Comparison of ENCODE assay signal across 8 cellular contexts in genomic region chr13:26971990-26972888, GRCh38.
DNase-seq lines count a peak whose midpoint lies in the region; ATAC-seq and TF ChIP-seq lines count a peak whose summit lies in the region.

No MANE protein-coding gene starts in this region.

- H3K36me3 Mint-ChIP-seq in endothelial cell (ENCODE audit: low read depth, unreplicated experiment), result no peaks in the 10 kb centered on the region
- H3K36me3 Mint-ChIP-seq in progenitor cell of endocrine pancreas (ENCODE audit: insufficient read depth), result no peaks in the 10 kb centered on the region

- DNase-seq in AG04450 (ENCODE audit: low read depth, low spot score) (no peak), NCI-H146 treated with DMSO at 0.1 percent for 48 hours (lab: John Stamatoyannopoulos, UW; ENCODE audit: unreplicated experiment) (peak; percentile 92), SW480 (ENCODE audit: low spot score) (peak; percentile 77), endothelial cell (ENCODE audit: low spot score) (peak; percentile 32), progenitor cell of endocrine pancreas (ENCODE audit: low spot score, unreplicated experiment) (no peak), suprapubic skin (ENCODE audit: low spot score in 2 of 2) (no peak)

- H3K27ac Mint-ChIP-seq in endothelial cell (ENCODE audit: unreplicated experiment), result no peak overlapping the region
- H3K27ac Mint-ChIP-seq in progenitor cell of endocrine pancreas, result peak overlapping the region; percentile 79

- TF ChIP-seq EP300 in suprapubic skin (IDR thresholded peaks at IDR 0.05), result no peak

- no peaks in the 10 kb centered on the region for H3K36me3 ChIP-seq in suprapubic skin

- CTCF ChIA-PET in AG04450 (lab: Charles Lee), result interaction anchor here (0.6 to 3.7 kb wide), 8 partner anchors 9 to 377 kb away, joined by 3 to 18 read pairs (median 3); no protein-coding TSS in a partner anchor

- H3K27me3 ChIP-seq in AG04450 (ENCODE audit: control insufficient read depth, insufficient read depth, low read length) (no peaks in the 10 kb centered on the region), suprapubic skin (peaks cover 32% of the 10 kb centered on the region)

- H3K4me1 Mint-ChIP-seq in endothelial cell (ENCODE audit: unreplicated experiment), result peaks cover 2% of the 10 kb centered on the region
- H3K4me1 Mint-ChIP-seq in progenitor cell of endocrine pancreas (ENCODE audit: low read depth), result peaks cover 60% of the 10 kb centered on the region

- ATAC-seq in GM18909 (IDR thresholded peaks at IDR 0.05; ENCODE audit: poor library complexity, unreplicated experiment), result peak; percentile 65
- no peak for ATAC-seq in GM19023 (IDR thresholded peaks at IDR 0.05; ENCODE audit: unreplicated experiment)

- H3K4me3 ChIP-seq in AG04450 (ENCODE audit: low read depth, low read length), result no peak overlapping the region
- H3K4me3 ChIP-seq in suprapubic skin, result no peak overlapping the region

- H3K4me3 Mint-ChIP-seq in endothelial cell (ENCODE audit: unreplicated experiment) (no peak overlapping the region), progenitor cell of endocrine pancreas (ENCODE audit: low read depth) (no peak overlapping the region)

- peak overlapping the region; percentile 0 for H3K27ac ChIP-seq in AG04450 (ENCODE audit: low read depth, low read length)
- H3K27ac ChIP-seq in suprapubic skin, result no peak overlapping the region

- TF ChIP-seq CTCF in AG04450 (IDR thresholded peaks at IDR 0.05; ENCODE audit: low read depth, low read length) (peak; percentile 53), endothelial cell (IDR thresholded peaks at IDR 0.05; ENCODE audit: unreplicated experiment) (no peak), progenitor cell of endocrine pancreas (IDR thresholded peaks at IDR 0.05; ENCODE audit: unreplicated experiment) (peak; percentile 58), suprapubic skin (IDR thresholded peaks at IDR 0.05) (no peak)

- no peak for TF ChIP-seq POLR2A in suprapubic skin (IDR thresholded peaks at IDR 0.05)

- no peaks in the 10 kb centered on the region for H3K9me3 Mint-ChIP-seq in endothelial cell (ENCODE audit: unreplicated experiment)
- H3K9me3 Mint-ChIP-seq in progenitor cell of endocrine pancreas (ENCODE audit: low read depth), result no peaks in the 10 kb centered on the region

- POLR2A ChIA-PET in AG04450 (lab: Yijun Ruan, JAX), result interaction anchor here (0.7 kb wide), 1 partner anchor 298 kb away, joined by 3 read pairs; the partner anchor contains the start of gene RASL11A

- H3K4me1 ChIP-seq in suprapubic skin, result no peaks in the 10 kb centered on the region

- no peaks in the 10 kb centered on the region for H3K9me3 ChIP-seq in AG04450 (ENCODE audit: control insufficient read depth, insufficient read depth, low read length)
- H3K9me3 ChIP-seq in suprapubic skin, result no peaks in the 10 kb centered on the region

- peaks cover 8% of the 10 kb centered on the region for H3K27me3 Mint-ChIP-seq in endothelial cell (ENCODE audit: unreplicated experiment)
- H3K27me3 Mint-ChIP-seq in progenitor cell of endocrine pancreas, result peaks cover 5% of the 10 kb centered on the region

- 38% methylated on average over 9 of the region's 10 CpGs for WGBS in suprapubic skin

Comparison
In these comparisons a context has a peak if more than half of its experiments do, and no peak if none do; other contexts are left out.
1. DNase-seq: peak in NCI-H146 treated with DMSO at 0.1 percent for 48 hours (single experiment), SW480 (single experiment) and endothelial cell (single experiment); none in AG04450 (single experiment), progenitor cell of endocrine pancreas (single experiment) and suprapubic skin (0 of 2).
2. CTCF ChIP-seq: peak in AG04450 (single experiment) and progenitor cell of endocrine pancreas (single experiment); none in endothelial cell (single experiment) and suprapubic skin (0 of 2).